Comparison of ENCODE assay signal across 13 cellular contexts in genomic region chr3:13283877-13284264, GRCh38.
DNase-seq lines count a peak whose midpoint lies in the region; ATAC-seq and TF ChIP-seq lines count a peak whose summit lies in the region.
"Had no signal": no experiment of that assay in that cellular context is flagged by ENCODE, and none has a peak within 500 bp of the region (broad histone marks: within the 10 kb centered on the region; RNA-seq: fewer than 3 reads in every experiment).

No MANE protein-coding gene starts in this region.

- no peak for TF ChIP-seq POLR2A in sigmoid colon (IDR thresholded peaks at IDR 0.05)

- H3K27me3 ChIP-seq in PC-3 (ENCODE audit: low read length) = no peaks in the 10 kb centered on the region
- no peaks in the 10 kb centered on the region for H3K27me3 ChIP-seq in dorsolateral prefrontal cortex
- peaks cover 31 to 66% (median 44%) of the 10 kb centered on the region in 3 donors for H3K27me3 ChIP-seq in sigmoid colon
- peaks cover 65% of the 10 kb centered on the region for H3K27me3 ChIP-seq in foreskin keratinocyte

- no peak for TF ChIP-seq EP300 in sigmoid colon (IDR thresholded peaks at IDR 0.05)

- H3K79me2 ChIP-seq in PC-3 (ENCODE audit: low read length) = peaks cover 39% of the 10 kb centered on the region
- H3K79me2 ChIP-seq: hepatocyte had no signal

- H3K9me3 ChIP-seq in PC-3 (ENCODE audit: low read length) = no peaks in the 10 kb centered on the region
- peaks cover 0 to 12% (median 8%) of the 10 kb centered on the region in 4 donors for H3K9me3 ChIP-seq in sigmoid colon

- WGBS in sigmoid colon, 2 donors = 95 to 100% methylated on average over 1 of the region's 1 CpG

- ATAC-seq in PC-3 (no peak), HG03469 (IDR thresholded peaks at IDR 0.05; ENCODE audit: unreplicated experiment) (no peak), foreskin keratinocyte (no peak)

- H3K27ac ChIP-seq in PC-3 (ENCODE audit: low read length) (no peak overlapping the region), dorsolateral prefrontal cortex (peak overlapping the region in 3 of 59 donors; percentile 25 to 64 (median 64)), sigmoid colon (no peak overlapping the region), foreskin keratinocyte (no peak overlapping the region)
- H3K27ac ChIP-seq: esophagus muscularis mucosa, hepatocyte, skin epidermis had no signal

- peaks cover 19% of the 10 kb centered on the region for H3K9me3 Mint-ChIP-seq in activated T-cell treated with anti-CD3 and anti-CD28 coated beads, Interleukin-2, amount 50 U/mL, for 24 hours

- H3K4me3 ChIP-seq in PC-3 (ENCODE audit: low read length) = peak overlapping the region; percentile 77
- peak overlapping the region in 35 of 59 donors; percentile 33 to 76 (median 56) for H3K4me3 ChIP-seq in dorsolateral prefrontal cortex
- no peak overlapping the region for H3K4me3 ChIP-seq in sigmoid colon

- BruUV-seq in PC-3 (replicated peaks; lab: Mats Ljungman, UMichigan) = no TSS peak

- TF ChIP-seq CTCF in PC-3 (conservative IDR thresholded peaks at IDR 0.05; ENCODE audit: low read depth, low read length) (no peak), dorsolateral prefrontal cortex (IDR thresholded peaks at IDR 0.05 in 54 of 56, conservative IDR thresholded peaks at IDR 0.05 in 2 of 56; ENCODE audit: low read depth in 1 of 56, partially characterized antibody in 56 of 56) (no peak), sigmoid colon (IDR thresholded peaks at IDR 0.05) (no peak), foreskin keratinocyte (conservative IDR thresholded peaks at IDR 0.05) (no peak)

- H3K4me2 ChIP-seq in PC-3 (ENCODE audit: low read length) = peak overlapping the region; percentile 91

- no peaks in the 10 kb centered on the region for H3F3A ChIP-seq in PC-3 (ENCODE audit: low read length, unreplicated experiment)

- no peaks in the 10 kb centered on the region for H3K9me2 ChIP-seq in PC-3 (replicated peaks; ENCODE audit: low read length)

- H3K4me1 ChIP-seq in PC-3 (ENCODE audit: insufficient read depth, low read length) (peaks cover 12% of the 10 kb centered on the region; the same call in 1 of the 2 replicates), sigmoid colon (peaks cover 0 to 15% (median 13%) of the 10 kb centered on the region in 4 donors), foreskin keratinocyte (no peaks in the 10 kb centered on the region)

- no peak overlapping the region; the same call in 1 of the 2 replicates for H3K9ac ChIP-seq in PC-3 (ENCODE audit: low read length)

- H4K20me1 ChIP-seq in PC-3 (ENCODE audit: low read length) = peaks cover 5% of the 10 kb centered on the region; the same call in 1 of the 2 replicates

- peaks cover 71% of the 10 kb centered on the region for H3K27me3 Mint-ChIP-seq in activated T-cell treated with anti-CD3 and anti-CD28 coated beads, Interleukin-2, amount 50 U/mL, for 24 hours

- H3K27ac Mint-ChIP-seq in activated T-cell treated with anti-CD3 and anti-CD28 coated beads, Interleukin-2, amount 50 U/mL, for 24 hours = no peak overlapping the region

- H2AFZ ChIP-seq in PC-3 (ENCODE audit: low read length) = peak overlapping the region; percentile 95

- no peak for DNase-seq in activated T-cell treated with anti-CD3 and anti-CD28 coated beads, Interleukin-2, amount 50 U/mL, for 24 hours
- no peak for DNase-seq in activated T-cell treated with anti-CD3 and anti-CD28 coated beads for 4 hours
- DNase-seq in PC-3 = no peak
- DNase-seq in dorsolateral prefrontal cortex = peak in 1 of 10 donors; percentile 9
- DNase-seq in sigmoid colon = peak; percentile 32
- no peak for DNase-seq in HPDE6-E6E7 (ENCODE audit: extremely low spot score)
- no peak for DNase-seq in foreskin keratinocyte
- DNase-seq: HCEC 1CT, NCI-H187 treated with DMSO at 0.1 percent for 48 hours had no signal

- peak overlapping the region; percentile 65 for H3K4me3 Mint-ChIP-seq in activated T-cell treated with anti-CD3 and anti-CD28 coated beads, Interleukin-2, amount 50 U/mL, for 24 hours

- intact Hi-C loops in PC-3 (cut with micrococcal nuclease) (loop anchor here (1.0 to 5.0 kb wide), 4 partner anchors 67 to 192 kb away; no protein-coding TSS in a partner anchor), dorsolateral prefrontal cortex (cut with DNase I) (loop anchor here in 1 of 2 donors (5.0 kb wide), 1 partner anchor 192 kb away; no protein-coding TSS in a partner anchor), sigmoid colon (cut with DNase I) (no loop called here)

- peaks cover 4% of the 10 kb centered on the region for H3K36me3 Mint-ChIP-seq in activated T-cell treated with anti-CD3 and anti-CD28 coated beads, Interleukin-2, amount 50 U/mL, for 24 hours (ENCODE audit: low read depth)

- H3K36me3 ChIP-seq in PC-3 (ENCODE audit: low read depth, low read length) (no peaks in the 10 kb centered on the region), sigmoid colon (no peaks in the 10 kb centered on the region)
- H3K36me3 ChIP-seq: esophagus muscularis mucosa had no signal

- CTCF ChIA-PET in PC-3 (lab: Charles Lee) = interaction anchor here (0.6 to 0.7 kb wide), 5 partner anchors 70 to 178 kb away, joined by 3 to 13 read pairs (median 4); no protein-coding TSS in a partner anchor

- peaks cover 7% of the 10 kb centered on the region for H3K4me1 Mint-ChIP-seq in activated T-cell treated with anti-CD3 and anti-CD28 coated beads, Interleukin-2, amount 50 U/mL, for 24 hours (ENCODE audit: low read depth)

- POLR2A ChIA-PET in PC-3 (lab: Charles Lee; ENCODE audit: unreplicated experiment) = interaction anchor here (0.6 kb wide), 1 partner anchor 173 kb away, joined by 4 read pairs; no protein-coding TSS in a partner anchor

Comparison
In these comparisons a context has a peak if more than half of its experiments do, and no peak if none do; other contexts are left out.
1. H3K4me3 ChIP-seq: peak in PC-3 (single experiment) and dorsolateral prefrontal cortex (35 of 59); none in sigmoid colon (0 of 4).